ENCODE assay signal across 23 cellular contexts in the genomic region with DNA sequence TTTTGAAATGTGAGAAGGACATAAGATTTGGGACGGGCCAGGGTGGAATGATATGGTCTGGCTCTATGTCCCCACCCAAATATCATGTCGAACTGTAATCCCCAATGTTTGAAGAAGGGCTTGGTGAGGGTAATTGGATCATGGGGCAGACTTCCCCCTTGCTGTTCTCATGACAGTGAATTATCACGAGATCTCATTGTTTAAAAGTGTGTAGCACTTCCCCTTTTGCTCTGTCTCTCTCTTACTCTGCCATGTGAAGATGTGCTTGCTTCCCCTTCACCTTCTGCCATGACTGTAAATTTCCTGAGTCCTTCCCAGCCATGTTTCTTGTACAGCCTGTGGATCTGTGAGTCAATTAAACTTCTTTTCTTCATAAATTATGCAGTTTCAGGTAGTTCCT. TPM values are rescaled to one million over a fixed set of nuclear protein-coding genes. Genes with fewer than 3 reads are reported as not detected.
DNase-seq lines count a peak whose midpoint lies in the region; ATAC-seq, FAIRE-seq and TF ChIP-seq lines count a peak whose summit lies in the region.
"Had no signal": no experiment of that assay in that cellular context is flagged by ENCODE, and none has a peak within 500 bp of the region (broad histone marks: within the 10 kb centered on the region; RNA-seq: fewer than 3 reads in every experiment).

No MANE protein-coding gene starts in this region.

- no peak for TF ChIP-seq CTCF in GM12878 (IDR thresholded peaks at IDR 0.05 in 2 of 3, conservative IDR thresholded peaks at IDR 0.05 in 1 of 3; ENCODE audit: control insufficient read depth in 2 of 3, extremely low read depth in 1 of 3, insufficient read depth in 1 of 3, low read depth in 3 of 3, low read length in 3 of 3)

- FAIRE-seq in GM12891 (lab: Jason Lieb, UNC) (peak; percentile 41), GM12878 (lab: Jason Lieb, UNC) (no peak)
- FAIRE-seq: D721Med, H54, HTR-8/SVneo had no signal

- no peaks in the 10 kb centered on the region for H3K36me3 ChIP-seq in GM12878 (ENCODE audit: control insufficient read depth in 2 of 2, insufficient read depth in 2 of 2, low read length in 1 of 2)

- CTCF ChIA-PET in GM12878 (lab: Yijun Ruan, JAX) = no interaction called here

- intact Hi-C loops in GM12878 (cut with micrococcal nuclease; ENCODE audit: unreplicated experiment) = no loop called here

- H3K4me1 ChIP-seq in GM12878 (ENCODE audit: control insufficient read depth, insufficient read depth, low read length) = no peaks in the 10 kb centered on the region
- H3K4me1 ChIP-seq: BLaER1 had no signal

- no peak overlapping the region for H2AFZ ChIP-seq in GM12878 (ENCODE audit: control insufficient read depth, low read depth, low read length)
- H2AFZ ChIP-seq: GM23248 had no signal

- POLR2A ChIA-PET in GM12878 (lab: Charles Lee) = no interaction called here

- no peak overlapping the region for H3K27ac ChIP-seq in GM12878 (ENCODE audit: control insufficient read depth, insufficient read depth)
- H3K27ac ChIP-seq: BLaER1, GM23248 had no signal

- H3K4me2 ChIP-seq in GM12878 (ENCODE audit: control insufficient read depth, insufficient read depth) = no peak overlapping the region
- H3K4me2 ChIP-seq: BLaER1 had no signal

- no peaks in the 10 kb centered on the region for H3K79me2 ChIP-seq in GM12878 (ENCODE audit: control insufficient read depth, insufficient read depth, low read length)

- no peak for TF ChIP-seq RAD21 in GM12878 (IDR thresholded peaks at IDR 0.05; ENCODE audit: insufficient read depth, low read depth, low read length)

- no peak for TF ChIP-seq POLR2A in GM12891 (IDR thresholded peaks at IDR 0.05; ENCODE audit: low read depth, low read length)
- no peak for TF ChIP-seq POLR2A in GM12878 (IDR thresholded peaks at IDR 0.05; ENCODE audit: low read depth, low read length)

- no peak for DNase-seq in GM12891 (ENCODE audit: insufficient read length, low spot score)
- DNase-seq in KBM-7 = peak; percentile 49
- DNase-seq in OCI-M1 (lab: John Stamatoyannopoulos, UW) = peak; percentile 45
- no peak for DNase-seq in GM12878 (ENCODE audit: low read depth, low spot score)
- no peak for DNase-seq in CD1c-positive myeloid dendritic cell (ENCODE audit: extremely low spot score)
- no peak for DNase-seq in DMS53 (lab: John Stamatoyannopoulos, UW)
- no peak for DNase-seq in COR-L47 (lab: John Stamatoyannopoulos, UW)
- no peak for DNase-seq in NCI-H526 (lab: John Stamatoyannopoulos, UW)
- DNase-seq: 8988T; CD8-positive, alpha-beta T cell; DMS79; GDM1; GM23248; HCEC 1CT; IMR-90; KG1 had no signal

- TF ChIP-seq EP300 in GM12878 (IDR thresholded peaks at IDR 0.05; ENCODE audit: borderline replicate concordance in 1 of 2, control insufficient read depth in 1 of 2, low read depth in 2 of 2, low read length in 2 of 2) = no peak

- H3K9ac ChIP-seq in GM12878 (ENCODE audit: control insufficient read depth, insufficient read depth, low read length) = no peak overlapping the region
- H3K9ac ChIP-seq: BLaER1, GM23248 had no signal

- in situ Hi-C loops in KBM-7 (cut with MboI; ENCODE audit: low pct_unique_long_range_greater_than_20kb, low sequenced_read_pairs) (no loop called here), GM12878 (cut with MboI) (no loop called here)

- no peaks in the 10 kb centered on the region; the same call in 2 of the 3 replicates for H3K9me3 ChIP-seq in GM12878 (replicated peaks; ENCODE audit: control insufficient read depth, insufficient read depth, low read length)

- ATAC-seq in GM12878 = no peak
- ATAC-seq: CD8-positive, alpha-beta T cell had no signal

- RAD21 ChIA-PET in GM12878 (lab: Charles Lee; ENCODE audit: unreplicated experiment) = no interaction called here

- SMC1A ChIA-PET in GM12878 (lab: Charles Lee; ENCODE audit: uncharacterized antibody, unreplicated experiment) = no interaction called here

- no TSS peak for BruUV-seq in GM12878 (replicated peaks; lab: Mats Ljungman, UMichigan)

- H4K20me1 ChIP-seq in GM12878 (ENCODE audit: control insufficient read depth, insufficient read depth) = no peaks in the 10 kb centered on the region
- H4K20me1 ChIP-seq: BLaER1 had no signal

- H3K27me3 ChIP-seq in GM12878 (replicated peaks in 1 of 2; ENCODE audit: control insufficient read depth in 2 of 2, insufficient read depth in 2 of 2, low read length in 1 of 2) = no peaks in the 10 kb centered on the region
- H3K27me3 ChIP-seq: BLaER1 had no signal

- WGBS in GM12878 (ENCODE audit: insufficient coverage, insufficient replicate concordance, low lambda C conversion rate, missing lambda C conversion rate) = 44% methylated on average over 3 of the region's 3 CpGs

- H3K4me3 ChIP-seq in GM12878 = no peak overlapping the region
- H3K4me3 ChIP-seq: BLaER1, GM23248 had no signal

TF ChIP-seq in GM12891, 5 proteins besides CTCF, POLR2A, EP300 and RAD21:
- TF ChIP-seq PAX5 (IDR thresholded peaks at IDR 0.05; ENCODE audit: insufficient read depth, low read length, severe bottlenecking) = no peak
- TF ChIP-seq POU2F2 (IDR thresholded peaks at IDR 0.05; ENCODE audit: low read depth, low read length) = no peak
- no peak for TF ChIP-seq POLR2AphosphoS5 (IDR thresholded peaks at IDR 0.05; ENCODE audit: low read depth, low read length)
- TF ChIP-seq TAF1 (IDR thresholded peaks at IDR 0.05; ENCODE audit: low read depth, low read length) = no peak
- TF ChIP-seq SPI1 (IDR thresholded peaks at IDR 0.05; ENCODE audit: low read depth, low read length) = 0 out of 2 replicates have a peak, but pooled peaks have one; percentile 21

TF ChIP-seq in GM12878, 131 proteins besides CTCF, POLR2A, EP300 and RAD21:
- TF ChIP-seq CBX5 (IDR thresholded peaks at IDR 0.05; ENCODE audit: low read depth) = no peak
- TF ChIP-seq SPI1 (IDR thresholded peaks at IDR 0.05; ENCODE audit: borderline replicate concordance, insufficient read depth, low read depth, low read length) = peak; percentile 17; the same call in 1 of the 2 replicates
TF ChIP-seq in GM12878: peak in this region for 1.

RNA-seq across cellular contexts. Expression of a gene that starts 17.5 kb away (rescaled TPM):
- polyA plus RNA-seq in GM12891 (2012; ENCODE audit: low read depth, missing spikeins) = 0.90 TPM
- 13.7 and 16.2 TPM in 2 replicates for total RNA-seq in GM12878 (2013; cell fraction: nucleolus; rRNA removed)
- total RNA-seq in GM12878 (2014; rRNA removed) = 3.5 and 4.3 TPM in 2 replicates
- total RNA-seq in GM12878 (2014; rRNA removed; fragmentation: Illumina TruSeq; extraction: Trizol) = 3.2 and 3.7 TPM in 2 replicates
- total RNA-seq in GM12878 (2021) = 3.0 and 3.3 TPM in 2 replicates
- 1.8 TPM for polyA plus RNA-seq in GM12878 (2011; ENCODE audit: low read depth)
- 3.6 and 5.3 TPM in 2 replicates for polyA plus RNA-seq in GM12878 (2011; rRNA removed)
- 2.0 and 2.5 TPM in 2 replicates for polyA plus RNA-seq in GM12878 (2011; cell fraction: cytosol; rRNA removed)
- 3.6 and 3.8 TPM in 2 replicates for polyA plus RNA-seq in GM12878 (2011; cell fraction: nucleus; rRNA removed)
- polyA plus RNA-seq in GM12878 (2012) = 1.2 and 1.3 TPM in 2 replicates
- polyA plus RNA-seq in GM12878 (2014; fragmentation: Illumina TruSeq; extraction: Trizol) = 2.9 and 3.3 TPM in 2 replicates
- polyA plus RNA-seq in GM12878 (2014; fragmentation: Nextera tagmentation; extraction: Ambion mirVana) = 1 to 10 TPM; 4.6 to 4.7 TPM
- 2.0 and 2.4 TPM in 2 replicates for polyA plus RNA-seq in GM12878 (2014; rRNA removed)
- 1 to 10 TPM; 2.8 to 3.6 TPM for polyA plus RNA-seq in GM12878 (2016; fragmentation: Nextera tagmentation; extraction: Ambion mirVana)
- polyA minus RNA-seq in GM12878 (2011; rRNA and poly(A)+ RNA removed) = 7.5 and 13.9 TPM in 2 replicates
- 1.1 and 2.0 TPM in 2 replicates for polyA minus RNA-seq in GM12878 (2011; cell fraction: cytosol; rRNA and poly(A)+ RNA removed)
- polyA minus RNA-seq in GM12878 (2011; cell fraction: nucleus; rRNA and poly(A)+ RNA removed) = 11.2 and 11.6 TPM in 2 replicates
- total RNA-seq: A673, Daoy, GM23248, IMR-90 had no signal
- polyA plus RNA-seq: AG04450, IMR-90 had no signal

Comparison
In these comparisons a context has a peak if more than half of its experiments do, and no peak if none do; other contexts are left out.
1. DNase-seq: peak in KBM-7 (single experiment) and OCI-M1 (single experiment); none in GM12891 (single experiment), GM12878 (single experiment), CD1c-positive myeloid dendritic cell (single experiment), DMS53 (single experiment), COR-L47 (single experiment) and NCI-H526 (0 of 2).